In genomic region chrX:87299563-87300160, GRCh38 we compare ENCODE assay signal across 9 cellular contexts.
A peak's percentile ranks its signal among the peaks of the same experiment; 100 is the strongest.
DNase-seq lines count a peak whose midpoint lies in the region; ATAC-seq and TF ChIP-seq lines count a peak whose summit lies in the region.
"Had no signal": no experiment of that assay in that cellular context is flagged by ENCODE, and none has a peak within 500 bp of the region (broad histone marks: within the 10 kb centered on the region; RNA-seq: fewer than 3 reads in every experiment).

No MANE protein-coding gene starts in this region.

- peak; percentile 41 for TF ChIP-seq CTCF in LNCaP clone FGC (IDR thresholded peaks at IDR 0.05; ENCODE audit: control insufficient read depth, extremely low read depth, insufficient read depth)
- peak; percentile 88 for TF ChIP-seq CTCF in chondrocyte (IDR thresholded peaks at IDR 0.05)
- peak; percentile 67 for TF ChIP-seq CTCF in osteocyte (IDR thresholded peaks at IDR 0.05)

- no peaks in the 10 kb centered on the region for H3K27me3 Mint-ChIP-seq in chondrocyte (ENCODE audit: low read depth)
- H3K27me3 Mint-ChIP-seq in osteocyte (ENCODE audit: unreplicated experiment) = no peaks in the 10 kb centered on the region
- H3K27me3 Mint-ChIP-seq: CD4-positive, CD25-positive, alpha-beta regulatory T cell had no signal

- ATAC-seq in GM19397 (IDR thresholded peaks at IDR 0.05; ENCODE audit: unreplicated experiment) = no peak

- DNase-seq in NCI-H1417 (lab: John Stamatoyannopoulos, UW) (peak in 2 of 3 experiments; percentile 23 to 72), NCI-H1417 treated with DMSO at 0.1 percent for 48 hours (lab: John Stamatoyannopoulos, UW) (no peak), LNCaP clone FGC (ENCODE audit: low read depth) (no peak), chondrocyte (ENCODE audit: low spot score) (no peak), osteocyte (ENCODE audit: extremely low spot score, unreplicated experiment) (no peak)
- DNase-seq in activated CD4-positive, alpha-beta T cell treated with anti-CD3 and anti-CD28 coated beads for 1 hour = no peak
- no peak for DNase-seq in activated CD8-positive, alpha-beta memory T cell treated with anti-CD3 and anti-CD28 coated beads for 24 hours

- no peak overlapping the region for H3K4me3 Mint-ChIP-seq in chondrocyte (ENCODE audit: unreplicated experiment)
- H3K4me3 Mint-ChIP-seq in osteocyte (ENCODE audit: unreplicated experiment) = no peak overlapping the region
- H3K4me3 Mint-ChIP-seq: CD4-positive, CD25-positive, alpha-beta regulatory T cell had no signal

- H3K36me3 Mint-ChIP-seq in chondrocyte (ENCODE audit: low read depth) (no peaks in the 10 kb centered on the region), osteocyte (ENCODE audit: unreplicated experiment) (no peaks in the 10 kb centered on the region)
- H3K36me3 Mint-ChIP-seq: CD4-positive, CD25-positive, alpha-beta regulatory T cell had no signal

- H3K9me3 Mint-ChIP-seq in chondrocyte (ENCODE audit: low read depth) (peaks cover 6% of the 10 kb centered on the region), osteocyte (ENCODE audit: unreplicated experiment) (no peaks in the 10 kb centered on the region)

- H3K4me1 Mint-ChIP-seq in chondrocyte (ENCODE audit: low read depth) (no peaks in the 10 kb centered on the region), osteocyte (ENCODE audit: unreplicated experiment) (no peaks in the 10 kb centered on the region)
- H3K4me1 Mint-ChIP-seq: CD4-positive, CD25-positive, alpha-beta regulatory T cell had no signal

- no peak overlapping the region for H3K4me3 ChIP-seq in LNCaP clone FGC (ENCODE audit: low read depth, low read length)

- H3K27ac Mint-ChIP-seq in chondrocyte (ENCODE audit: unreplicated experiment) = no peak overlapping the region
- no peak overlapping the region for H3K27ac Mint-ChIP-seq in osteocyte (ENCODE audit: unreplicated experiment)
- H3K27ac Mint-ChIP-seq: CD4-positive, CD25-positive, alpha-beta regulatory T cell had no signal

Comparison
In these comparisons a context has a peak if more than half of its experiments do, and no peak if none do; other contexts are left out.
1. DNase-seq: peak in NCI-H1417 (2 of 3); none in NCI-H1417 treated with DMSO at 0.1 percent for 48 hours (single experiment), LNCaP clone FGC (single experiment), chondrocyte (single experiment), osteocyte (single experiment), activated CD4-positive, alpha-beta T cell treated with anti-CD3 and anti-CD28 coated beads for 1 hour (single experiment) and activated CD8-positive, alpha-beta memory T cell treated with anti-CD3 and anti-CD28 coated beads for 24 hours (single experiment).
2. Peak in every context shown above with its lines, with median percentiles within 50 percentile points of each other: CTCF ChIP-seq.